ENCODE assay signal across 8 cellular contexts in genomic region chr17:50095626-50096037, GRCh38. TPM values are rescaled to one million over a fixed set of nuclear protein-coding genes. Genes with fewer than 3 reads are reported as not detected.
DNase-seq lines count a peak whose midpoint lies in the region; ATAC-seq and TF ChIP-seq lines count a peak whose summit lies in the region.

No MANE protein-coding gene starts in this region.

- peak overlapping the region; percentile 67 for H3K4me3 ChIP-seq in GM12875 (ENCODE audit: low read depth, low read length)

- no peak for DNase-seq in T-helper 17 cell
- DNase-seq in glutamatergic neuron: peak; percentile 16
- peak; percentile 69 for DNase-seq in retina
- no peak for DNase-seq in globus pallidus (ENCODE audit: low spot score)
- DNase-seq in occipital lobe (lab: John Stamatoyannopoulos, UW): no peak
- DNase-seq in UCSD-AML1 (lab: John Stamatoyannopoulos, UW; ENCODE audit: unreplicated experiment): no peak

- H3K4me1 Mint-ChIP-seq in T-helper 17 cell (peaks cover 38% of the 10 kb centered on the region), glutamatergic neuron (ENCODE audit: low read depth, unreplicated experiment) (peaks cover 19% of the 10 kb centered on the region)

- no peak for ATAC-seq in T-helper 17 cell
- no peak for ATAC-seq in GM21717 (IDR thresholded peaks at IDR 0.05; ENCODE audit: unreplicated experiment)

- H3K36me3 Mint-ChIP-seq in T-helper 17 cell (ENCODE audit: low read depth): peaks cover 4% of the 10 kb centered on the region
- H3K36me3 Mint-ChIP-seq in glutamatergic neuron (ENCODE audit: unreplicated experiment): no peaks in the 10 kb centered on the region

- peak overlapping the region; percentile 98 for H3K4me3 Mint-ChIP-seq in T-helper 17 cell
- H3K4me3 Mint-ChIP-seq in glutamatergic neuron (ENCODE audit: unreplicated experiment): peak overlapping the region; percentile 98

- H3K27ac Mint-ChIP-seq in T-helper 17 cell (peak overlapping the region; percentile 98), glutamatergic neuron (ENCODE audit: unreplicated experiment) (peak overlapping the region; percentile 85)

- H3K27me3 Mint-ChIP-seq in T-helper 17 cell: no peaks in the 10 kb centered on the region
- H3K27me3 Mint-ChIP-seq in glutamatergic neuron (ENCODE audit: unreplicated experiment): peaks cover 13% of the 10 kb centered on the region

- TF ChIP-seq CTCF in GM12875 (IDR thresholded peaks at IDR 0.05; ENCODE audit: borderline replicate concordance, insufficient read depth, low read depth, low read length) (no peak), glutamatergic neuron (IDR thresholded peaks at IDR 0.05; ENCODE audit: partially characterized antibody, unreplicated experiment) (no peak)

- peaks cover 9% of the 10 kb centered on the region for H3K9me3 Mint-ChIP-seq in glutamatergic neuron (ENCODE audit: unreplicated experiment)

- no peaks in the 10 kb centered on the region for H3K9me3 ChIP-seq in T-helper 17 cell (ENCODE audit: control insufficient read depth, low read length, poor library complexity, severe bottlenecking)

RNA-seq across cellular contexts. Expression of gene PDK2, which starts 0.5 kb away (rescaled TPM):
- total RNA-seq in T-helper 17 cell (10 to 100 TPM; 19.9 to 20.9 TPM), glutamatergic neuron (ENCODE audit: unreplicated experiment) (36.9 TPM), occipital lobe (9.0 TPM)

RNA-seq across cellular contexts. Expression of gene SAMD14, which starts 34.3 kb away (rescaled TPM):
- total RNA-seq in T-helper 17 cell: 1 to 10 TPM; 1.7 to 5.8 TPM
- total RNA-seq in glutamatergic neuron (ENCODE audit: unreplicated experiment): 95.0 TPM
- 21.5 TPM for total RNA-seq in occipital lobe

RNA-seq across cellular contexts. Expression of gene ITGA3, which starts 39.7 kb away (rescaled TPM):
- 10 to 100 TPM in 1 of 2 donors, 1 to 10 TPM in 1; 8.0 to 10.6 TPM for total RNA-seq in T-helper 17 cell
- 13.2 TPM for total RNA-seq in glutamatergic neuron (ENCODE audit: unreplicated experiment)
- 23.2 TPM for total RNA-seq in occipital lobe

RNA-seq across cellular contexts. Expression of gene PPP1R9B, which starts 54.8 kb away (rescaled TPM):
- 100 to 1,000 TPM in 1 of 2 donors, 10 to 100 TPM in 1; 82.9 to 111 TPM for total RNA-seq in T-helper 17 cell
- total RNA-seq in glutamatergic neuron (ENCODE audit: unreplicated experiment): 74.0 TPM
- 69.9 TPM for total RNA-seq in occipital lobe

Comparison
In these comparisons a context has a peak if more than half of its experiments do, and no peak if none do; other contexts are left out.
1. DNase-seq: peak in glutamatergic neuron (single experiment) and retina (single experiment); none in T-helper 17 cell (0 of 3), globus pallidus (single experiment), occipital lobe (single experiment) and UCSD-AML1 (single experiment).